ENCODE assay signal across 8 cellular contexts in genomic region chr7:4739528-4739992, GRCh38. TPM values are rescaled to one million over a fixed set of nuclear protein-coding genes. Genes with fewer than 3 reads are reported as not detected.
DNase-seq lines count a peak whose midpoint lies in the region; ATAC-seq, FAIRE-seq and TF ChIP-seq lines count a peak whose summit lies in the region.

No MANE protein-coding gene starts in this region.

- H2BK5ac ChIP-seq in H1 (ENCODE audit: low read depth, low read length) = no peak overlapping the region

- H3K14ac ChIP-seq in H1 (ENCODE audit: insufficient read length) = no peak overlapping the region

- H2AK5ac ChIP-seq in H1 (ENCODE audit: low read depth, low read length) = no peak overlapping the region

- peaks cover 3 to 40% (median 29%) of the 10 kb centered on the region in 4 experiments for H3K27me3 ChIP-seq in H1 (replicated peaks in 1 of 4; ENCODE audit: control insufficient read depth in 3 of 4, extremely low read depth in 1 of 4, insufficient read depth in 3 of 4, low read length in 3 of 4)

- H3K79me2 ChIP-seq in H1 (ENCODE audit: control insufficient read depth in 1 of 2, insufficient read depth in 2 of 2, low read length in 2 of 2) = no peaks in the 10 kb centered on the region

- no peak overlapping the region for H3K56ac ChIP-seq in H1 (replicated peaks; ENCODE audit: insufficient read length, low read depth, low read length)

- no peak overlapping the region for H3K23ac ChIP-seq in H1 (ENCODE audit: insufficient read length)

- POLR2A ChIA-PET in H1 (lab: Charles Lee; ENCODE audit: partially characterized antibody) = no interaction called here
- POLR2A ChIA-PET in naive thymus-derived CD8-positive, alpha-beta T cell (lab: Charles Lee) = no interaction called here

- H2BK15ac ChIP-seq in H1 (ENCODE audit: low read length) = no peak overlapping the region

- peaks cover 10 to 23% of the 10 kb centered on the region in 2 experiments for H4K20me1 ChIP-seq in H1 (replicated peaks in 1 of 2; ENCODE audit: control insufficient read depth in 1 of 2, insufficient read depth in 2 of 2, low read length in 2 of 2)

- no peak overlapping the region for H2BK20ac ChIP-seq in H1 (ENCODE audit: low read length)

- TF ChIP-seq POLR2A in H1 (IDR thresholded peaks at IDR 0.05; ENCODE audit: control extremely low read depth in 1 of 2, low read depth in 2 of 2, low read length in 2 of 2) (no peak), GM18505 (IDR thresholded peaks at IDR 0.05; ENCODE audit: borderline replicate concordance, extremely low read depth, insufficient read depth, insufficient read length) (no peak)

- H3K36me3 ChIP-seq in H1 (ENCODE audit: control insufficient read depth in 2 of 4, insufficient read depth in 4 of 4, low read length in 3 of 4) = no peaks in the 10 kb centered on the region

- ATAC-seq in naive thymus-derived CD8-positive, alpha-beta T cell = peak; percentile 56 to 60
- ATAC-seq in HG03460 (IDR thresholded peaks at IDR 0.05; ENCODE audit: unreplicated experiment) (no peak), GM18870 (IDR thresholded peaks at IDR 0.05; ENCODE audit: unreplicated experiment) (no peak), GM18505 (IDR thresholded peaks at IDR 0.05; ENCODE audit: unreplicated experiment) (no peak)

- CTCF ChIA-PET in H1 (lab: Charles Lee; ENCODE audit: partially characterized antibody) = no interaction called here

- no peaks in the 10 kb centered on the region for H3K27me3 Mint-ChIP-seq in naive thymus-derived CD8-positive, alpha-beta T cell

- no peak overlapping the region for H4K91ac ChIP-seq in H1 (replicated peaks; ENCODE audit: insufficient read length, low read length)

- H3K4me3 Mint-ChIP-seq in naive thymus-derived CD8-positive, alpha-beta T cell = peak overlapping the region; percentile 49 to 84 (median 72)

- H3K9me3 Mint-ChIP-seq in naive thymus-derived CD8-positive, alpha-beta T cell = no peaks in the 10 kb centered on the region

- H3K79me1 ChIP-seq in H1 (ENCODE audit: low read depth, low read length) = peaks cover 4% of the 10 kb centered on the region; the same call in 1 of the 2 replicates

- H3K4me1 Mint-ChIP-seq in naive thymus-derived CD8-positive, alpha-beta T cell = peaks cover 36 to 88% (median 71%) of the 10 kb centered on the region in 4 donors

- peak overlapping the region; percentile 79 to 93 (median 91) for H3K27ac Mint-ChIP-seq in naive thymus-derived CD8-positive, alpha-beta T cell

- TF ChIP-seq EP300 in H1 (IDR thresholded peaks at IDR 0.05; ENCODE audit: borderline replicate concordance in 1 of 2, low read depth in 2 of 2, low read length in 2 of 2) = no peak

- TF ChIP-seq CTCF in H1 (IDR thresholded peaks at IDR 0.05; ENCODE audit: control extremely low read depth in 1 of 3, insufficient read depth in 1 of 3, low read depth in 1 of 3, low read length in 3 of 3) = no peak

- TF ChIP-seq RAD21 in H1 (IDR thresholded peaks at IDR 0.05 in 1 of 2, conservative IDR thresholded peaks at IDR 0.05 in 1 of 2; ENCODE audit: low read depth in 2 of 2, low read length in 2 of 2) = no peak

- 83% methylated on average over 16 of the region's 16 CpGs; no CpG with 5 or more reads in 1 of the 2 experiments for WGBS in H1 (ENCODE audit: extremely low coverage in 1 of 2, insufficient coverage in 1 of 2, insufficient read length in 1 of 2, insufficient replicate concordance in 2 of 2, low coverage in 1 of 2, low lambda C conversion rate in 2 of 2, missing lambda C conversion rate in 1 of 2), 2 experiments

- DNase-seq in KBM-7 (peak; percentile 60), H1 (ENCODE audit: low read depth in 1 of 2, low spot score in 2 of 2) (no peak), NCI-H187 treated with DMSO at 0.1 percent for 48 hours (lab: John Stamatoyannopoulos, UW) (no peak)
- peak; percentile 63 for DNase-seq in activated CD4-positive, alpha-beta T cell treated with anti-CD3 and anti-CD28 coated beads, Interleukin-2, amount 50 U/mL, for 1 hour
- peak in 7 of 10 donors; percentile 39 to 62 (median 55) for DNase-seq in naive thymus-derived CD8-positive, alpha-beta T cell

- no peak overlapping the region for H3K4ac ChIP-seq in H1 (replicated peaks; ENCODE audit: insufficient read length, low read depth, low read length)

- H4K8ac ChIP-seq in H1 (ENCODE audit: extremely low read depth, insufficient read depth, low read length) = no peak overlapping the region

- FAIRE-seq in H1 (lab: Jason Lieb, UNC) = no peak

- H3K18ac ChIP-seq in H1 (ENCODE audit: extremely low read depth, low read length) = no peak overlapping the region

- H3K27ac ChIP-seq in H1 (ENCODE audit: low read depth, low read length) = no peak overlapping the region

- H2AFZ ChIP-seq in H1 (ENCODE audit: low read length) = no peak overlapping the region

- in situ Hi-C loops in KBM-7 (cut with MboI; ENCODE audit: low pct_unique_long_range_greater_than_20kb, low sequenced_read_pairs) = no loop called here

- no peak overlapping the region for H2BK120ac ChIP-seq in H1 (replicated peaks; ENCODE audit: low read depth, low read length)

- H4K5ac ChIP-seq in H1 (ENCODE audit: insufficient read length, low read depth, low read length) = no peak overlapping the region

- no peak overlapping the region for H3K9ac ChIP-seq in H1 (replicated peaks in 1 of 4; ENCODE audit: extremely low read depth in 1 of 4, low read depth in 3 of 4, low read length in 3 of 4)

- H2BK12ac ChIP-seq in H1 (ENCODE audit: low read depth, low read length) = peak overlapping the region; percentile 43; the same call in 1 of the 2 replicates

- no peaks in the 10 kb centered on the region for H3K23me2 ChIP-seq in H1 (ENCODE audit: low read depth, low read length)

- H3K4me3 ChIP-seq in H1 (ENCODE audit: extremely low read depth in 1 of 4, insufficient read depth in 2 of 4, low read depth in 3 of 4, low read length in 4 of 4) = no peak overlapping the region

- H3K36me3 Mint-ChIP-seq in naive thymus-derived CD8-positive, alpha-beta T cell = peaks cover 0 to 34% (median 8%) of the 10 kb centered on the region in 3 donors

- no peaks in the 10 kb centered on the region for H3K9me3 ChIP-seq in H1 (ENCODE audit: insufficient read depth in 2 of 2, low read depth in 1 of 2, low read length in 1 of 2)

- H3K4me2 ChIP-seq in H1 (ENCODE audit: insufficient read depth in 1 of 2, low read depth in 2 of 2, low read length in 2 of 2) = no peak overlapping the region

- H3K4me1 ChIP-seq in H1 (replicated peaks in 1 of 4; ENCODE audit: control insufficient read depth in 3 of 4, insufficient read depth in 4 of 4, low read length in 3 of 4) = peaks cover 3 to 11% (median 7%) of the 10 kb centered on the region in 4 experiments

TF ChIP-seq in H1, 55 proteins besides CTCF, POLR2A, EP300 and RAD21:
- TF ChIP-seq E2F6 (IDR thresholded peaks at IDR 0.05) (no peak), RXRA (IDR thresholded peaks at IDR 0.05; ENCODE audit: insufficient read depth, low read depth, low read length) (no peak), CTBP2 (IDR thresholded peaks at IDR 0.05; ENCODE audit: borderline replicate concordance, insufficient read depth, insufficient read length, low read length) (no peak), CBX5 (IDR thresholded peaks at IDR 0.05; ENCODE audit: low read depth, low read length) (no peak), ATF3 (IDR thresholded peaks at IDR 0.05; ENCODE audit: insufficient read depth, low read depth, low read length) (no peak), JUN (IDR thresholded peaks at IDR 0.05; ENCODE audit: low read depth, low read length) (no peak), CHD1 (IDR thresholded peaks at IDR 0.05; ENCODE audit: low read depth, low read length) (no peak), EZH2 (IDR thresholded peaks at IDR 0.05; ENCODE audit: low read depth, low read length, severe bottlenecking) (no peak), ASH2L (IDR thresholded peaks at IDR 0.05; ENCODE audit: low read length) (no peak), CREB1 (IDR thresholded peaks at IDR 0.05) (no peak)

RNA-seq across cellular contexts. Expression of gene AP5Z1, which starts 35.9 kb away (rescaled TPM):
- 21.9 and 24.7 TPM in 2 replicates for total RNA-seq in H1 (2021; fragmentation: NEBNext Ultra II Directional; extraction: Animal tissue kit (Norgen Biotek cat#: 25700))
- polyA plus RNA-seq in H1 (2011; rRNA removed) = 24.0 and 34.3 TPM in 2 replicates
- polyA plus RNA-seq in H1 (2011; cell fraction: cytosol; rRNA removed) = 22.3 TPM
- polyA plus RNA-seq in H1 (2011; cell fraction: nucleus; rRNA removed) = 104 TPM
- polyA plus RNA-seq in H1 (2012, experiment 1 of 2) = 16.2 to 22.9 TPM (median 21.4 TPM) in 4 replicates
- 21.4 TPM for polyA plus RNA-seq in H1 (2012, experiment 2 of 2)
- 12.8 TPM for polyA plus RNA-seq in H1 (2013, experiment 1 of 2)
- polyA plus RNA-seq in H1 (2013, experiment 2 of 2) = 11.1 TPM
- 6.7 and 7.7 TPM in 2 replicates for polyA minus RNA-seq in H1 (2011; rRNA and poly(A)+ RNA removed)
- polyA minus RNA-seq in H1 (2011; cell fraction: cytosol; rRNA and poly(A)+ RNA removed) = 13.6 TPM
- polyA minus RNA-seq in H1 (2011; cell fraction: nucleus; rRNA and poly(A)+ RNA removed) = 32.2 TPM
- total RNA-seq in naive thymus-derived CD8-positive, alpha-beta T cell = 100 to 1,000 TPM; 109 to 111 TPM
- 10 to 100 TPM; 25.2 to 44.1 (median 34.1) TPM for polyA plus RNA-seq in naive thymus-derived CD8-positive, alpha-beta T cell

RNA-seq across cellular contexts. Expression of gene FOXK1, which starts 57.5 kb away (rescaled TPM):
- 8.5 and 8.6 TPM in 2 replicates for total RNA-seq in H1 (2021; fragmentation: NEBNext Ultra II Directional; extraction: Animal tissue kit (Norgen Biotek cat#: 25700))
- polyA plus RNA-seq in H1 (2011; rRNA removed) = 2.0 and 2.5 TPM in 2 replicates
- polyA plus RNA-seq in H1 (2011; cell fraction: cytosol; rRNA removed) = 1.1 TPM
- polyA plus RNA-seq in H1 (2011; cell fraction: nucleus; rRNA removed) = 3.7 TPM
- polyA plus RNA-seq in H1 (2012, experiment 1 of 2) = 2.4 to 3.2 TPM (median 3.1 TPM) in 4 replicates
- polyA plus RNA-seq in H1 (2012, experiment 2 of 2) = 2.7 TPM
- polyA plus RNA-seq in H1 (2013, experiment 1 of 2) = 2.8 TPM
- polyA plus RNA-seq in H1 (2013, experiment 2 of 2) = 2.5 TPM
- 2.9 and 3.8 TPM in 2 replicates for polyA minus RNA-seq in H1 (2011; rRNA and poly(A)+ RNA removed)
- polyA minus RNA-seq in H1 (2011; cell fraction: cytosol; rRNA and poly(A)+ RNA removed) = 8.0 TPM
- 5.4 TPM for polyA minus RNA-seq in H1 (2011; cell fraction: nucleus; rRNA and poly(A)+ RNA removed)
- 10 to 100 TPM; 71.5 to 78.5 TPM for total RNA-seq in naive thymus-derived CD8-positive, alpha-beta T cell
- 1 to 10 TPM; 2.3 to 5.6 (median 3.6) TPM for polyA plus RNA-seq in naive thymus-derived CD8-positive, alpha-beta T cell

Comparison
In these comparisons a context has a peak if more than half of its experiments do, and no peak if none do; other contexts are left out.
1. DNase-seq: peak in KBM-7 (single experiment), activated CD4-positive, alpha-beta T cell treated with anti-CD3 and anti-CD28 coated beads, Interleukin-2, amount 50 U/mL, for 1 hour (single experiment) and naive thymus-derived CD8-positive, alpha-beta T cell (7 of 10); none in H1 (0 of 2) and NCI-H187 treated with DMSO at 0.1 percent for 48 hours (single experiment).
2. ATAC-seq: peak in naive thymus-derived CD8-positive, alpha-beta T cell (2 of 2); none in HG03460 (single experiment), GM18870 (single experiment) and GM18505 (single experiment).